ENCODE assay signal across 7 cellular contexts in genomic region chr2:241318830-241319229, GRCh38. TPM values are rescaled to one million over a fixed set of nuclear protein-coding genes. Genes with fewer than 3 reads are reported as not detected.
A peak's percentile ranks its signal among the peaks of the same experiment; 100 is the strongest.
DNase-seq lines count a peak whose midpoint lies in the region; ATAC-seq, FAIRE-seq and TF ChIP-seq lines count a peak whose summit lies in the region.
"Not testable (repeated sequence)": the region's sequence is repeated elsewhere in the genome, so short reads cannot be mapped to it uniquely, and the experiment has no call there.

No MANE protein-coding gene starts in this region.

- H3K4ac ChIP-seq in trophoblast cell (ENCODE audit: low read depth, low read length), result peak overlapping the region; percentile 94

- H3K4me1 ChIP-seq in DND-41 (ENCODE audit: insufficient read depth, low read length), result peaks cover 63% of the 10 kb centered on the region
- H3K4me1 ChIP-seq in endothelial cell of umbilical vein (ENCODE audit: control insufficient read depth, extremely low read depth, insufficient read depth, low read length), result peaks cover 57% of the 10 kb centered on the region
- H3K4me1 ChIP-seq in lower lobe of right lung, result peaks cover 67% of the 10 kb centered on the region
- not testable (repeated sequence) for H3K4me1 ChIP-seq in trophoblast cell (ENCODE audit: control insufficient read depth in 1 of 2, insufficient read depth in 2 of 2, low read length in 2 of 2)

- not testable (repeated sequence) for TF ChIP-seq POLR2A in NB4 (IDR thresholded peaks at IDR 0.05; ENCODE audit: extremely low read depth, insufficient read length); endothelial cell of umbilical vein (IDR thresholded peaks at IDR 0.05; ENCODE audit: low read depth, low read length)

- H3K27me3 ChIP-seq in DND-41 (ENCODE audit: insufficient read depth, low read length, poor library complexity); endothelial cell of umbilical vein (ENCODE audit: control insufficient read depth in 2 of 2, insufficient read depth in 2 of 2, low read length in 2 of 2); lower lobe of right lung (ENCODE audit: low read depth); trophoblast cell (ENCODE audit: insufficient read depth, low read length): not testable (repeated sequence)

- H3K27ac Mint-ChIP-seq in activated CD4-positive, alpha-beta memory T cell treated with anti-CD3 and anti-CD28 coated beads for 36 hours, result peak overlapping the region; percentile 60
- not testable (repeated sequence) for H3K27ac Mint-ChIP-seq in activated naive CD8-positive, alpha-beta T cell treated with anti-CD3 and anti-CD28 coated beads, Interleukin-2, amount 10 ng/mL, durations not matched to agents 7 days and 5 days

- H3K36me3 ChIP-seq in DND-41 (ENCODE audit: insufficient read depth, low read length), result peaks cover 41% of the 10 kb centered on the region
- H3K36me3 ChIP-seq in endothelial cell of umbilical vein (ENCODE audit: control insufficient read depth in 2 of 2, extremely low read depth in 1 of 2, insufficient read depth in 2 of 2, low read length in 2 of 2); lower lobe of right lung; trophoblast cell (ENCODE audit: control insufficient read depth in 1 of 2, insufficient read depth in 2 of 2, low read length in 2 of 2): not testable (repeated sequence)

- TF ChIP-seq CTCF in DND-41 (IDR thresholded peaks at IDR 0.05; ENCODE audit: borderline replicate concordance, extremely low read depth, low read length, poor library complexity, severe bottlenecking); NB4 (IDR thresholded peaks at IDR 0.05; ENCODE audit: low read depth, low read length); endothelial cell of umbilical vein (IDR thresholded peaks at IDR 0.05; ENCODE audit: extremely low read depth in 1 of 2, insufficient read depth in 1 of 2, low read depth in 1 of 2, low read length in 2 of 2); lower lobe of right lung (IDR thresholded peaks at IDR 0.05): not testable (repeated sequence)

- H3K4me2 ChIP-seq in DND-41 (ENCODE audit: insufficient read depth, low read length), result peak overlapping the region; percentile 72; the same call in 1 of the 2 replicates
- peak overlapping the region; percentile 52 for H3K4me2 ChIP-seq in endothelial cell of umbilical vein (ENCODE audit: insufficient read depth, low read length)
- not testable (repeated sequence) for H3K4me2 ChIP-seq in trophoblast cell (ENCODE audit: low read length)

- not testable (repeated sequence) for H3K4me3 ChIP-seq in DND-41 (ENCODE audit: low read depth in 1 of 2, low read length in 2 of 2); endothelial cell of umbilical vein (replicated peaks in 1 of 3; ENCODE audit: insufficient read depth in 1 of 3, low read depth in 1 of 3, low read length in 3 of 3); trophoblast cell (ENCODE audit: low read depth, low read length)
- H3K4me3 ChIP-seq in NB4 (ENCODE audit: low read depth, low read length), result peak overlapping the region; percentile 82
- peak overlapping the region; percentile 5 for H3K4me3 ChIP-seq in lower lobe of right lung

- not testable (repeated sequence) for H4K8ac ChIP-seq in trophoblast cell (ENCODE audit: low read depth, low read length)

- peaks cover 43% of the 10 kb centered on the region for H3K36me3 Mint-ChIP-seq in activated CD4-positive, alpha-beta memory T cell treated with anti-CD3 and anti-CD28 coated beads for 36 hours
- peaks cover 29% of the 10 kb centered on the region for H3K36me3 Mint-ChIP-seq in activated naive CD8-positive, alpha-beta T cell treated with anti-CD3 and anti-CD28 coated beads, Interleukin-2, amount 10 ng/mL, durations not matched to agents 7 days and 5 days

- H3K14ac ChIP-seq in trophoblast cell (ENCODE audit: low read length), result not testable (repeated sequence)

- not testable (repeated sequence) for H4K12ac ChIP-seq in trophoblast cell (ENCODE audit: low read depth, low read length)

- not testable (repeated sequence) for H3K27ac ChIP-seq in DND-41 (ENCODE audit: low read length); endothelial cell of umbilical vein (ENCODE audit: insufficient read depth, low read depth, low read length); lower lobe of right lung; trophoblast cell (ENCODE audit: low read depth, low read length)

- not testable (repeated sequence) for FAIRE-seq in endothelial cell of umbilical vein (lab: Jason Lieb, UNC)

- peaks cover 63% of the 10 kb centered on the region for H3K4me1 Mint-ChIP-seq in activated CD4-positive, alpha-beta memory T cell treated with anti-CD3 and anti-CD28 coated beads for 36 hours (ENCODE audit: low read depth)
- peaks cover 51% of the 10 kb centered on the region for H3K4me1 Mint-ChIP-seq in activated naive CD8-positive, alpha-beta T cell treated with anti-CD3 and anti-CD28 coated beads, Interleukin-2, amount 10 ng/mL, durations not matched to agents 7 days and 5 days

- H3K18ac ChIP-seq in trophoblast cell (ENCODE audit: low read length), result not testable (repeated sequence)

- not testable (repeated sequence) for H2AFZ ChIP-seq in DND-41 (ENCODE audit: low read depth, low read length); endothelial cell of umbilical vein (ENCODE audit: low read depth, low read length); trophoblast cell (ENCODE audit: insufficient read depth, low read length, poor library complexity)

- intact Hi-C loops in activated CD4-positive, alpha-beta memory T cell treated with anti-CD3 and anti-CD28 coated beads for 36 hours (cut with micrococcal nuclease), result loop anchor here (5.0 to 10.0 kb wide), 4 partner anchors 224 to 383 kb away; partner anchors contain the start of genes ATG4B, DTYMK, ING5 and THAP4
- intact Hi-C loops in endothelial cell of umbilical vein (cut with micrococcal nuclease), result loop anchor here (5.0 to 10.0 kb wide), 3 partner anchors 383 to 757 kb away; partner anchors contain the start of genes DUSP28 and ING5
- intact Hi-C loops in lower lobe of right lung (cut with DNase I), result not testable (repeated sequence)

- not testable (repeated sequence) for H2BK120ac ChIP-seq in trophoblast cell (ENCODE audit: insufficient read depth, low read length, poor library complexity)

- peaks cover 16% of the 10 kb centered on the region for H3K79me1 ChIP-seq in trophoblast cell (ENCODE audit: low read length)

- not testable (repeated sequence) for BruUV-seq in endothelial cell of umbilical vein (replicated peaks; lab: Mats Ljungman, UMichigan)

- H3K79me2 ChIP-seq in DND-41 (ENCODE audit: insufficient read depth, low read length) (peaks cover 96% of the 10 kb centered on the region), endothelial cell of umbilical vein (ENCODE audit: control insufficient read depth, insufficient read depth, low read length) (peaks cover 89% of the 10 kb centered on the region), trophoblast cell (ENCODE audit: control insufficient read depth, insufficient read depth, low read length, poor library complexity) (peaks cover 31% of the 10 kb centered on the region)

- not testable (repeated sequence) for H2BK12ac ChIP-seq in trophoblast cell (ENCODE audit: low read length)

- not testable (repeated sequence) for H3K27me3 Mint-ChIP-seq in activated CD4-positive, alpha-beta memory T cell treated with anti-CD3 and anti-CD28 coated beads for 36 hours; activated naive CD8-positive, alpha-beta T cell treated with anti-CD3 and anti-CD28 coated beads, Interleukin-2, amount 10 ng/mL, durations not matched to agents 7 days and 5 days

- CTCF ChIA-PET in activated CD4-positive, alpha-beta memory T cell treated with anti-CD3 and anti-CD28 coated beads for 36 hours (lab: Charles Lee), result interaction anchor here (0.9 to 1.0 kb wide), 2 partner anchors 61 to 100 kb away, joined by 3 read pairs; no protein-coding TSS in a partner anchor
- CTCF ChIA-PET in endothelial cell of umbilical vein (lab: Charles Lee), result not testable (repeated sequence)

- not testable (repeated sequence) for ATAC-seq in DND-41 (ENCODE audit: insufficient read depth, low read depth); activated naive CD8-positive, alpha-beta T cell treated with anti-CD3 and anti-CD28 coated beads, Interleukin-2, amount 10 ng/mL, durations not matched to agents 7 days and 5 days (ENCODE audit: low read depth); lower lobe of right lung

- H3K9ac ChIP-seq in DND-41 (ENCODE audit: low read depth, low read length), result peak overlapping the region; percentile 27; the same call in 1 of the 2 replicates
- not testable (repeated sequence) for H3K9ac ChIP-seq in endothelial cell of umbilical vein (replicated peaks; ENCODE audit: extremely low read depth, insufficient read depth, low read length); trophoblast cell (ENCODE audit: low read length)

- POLR2A ChIA-PET in activated CD4-positive, alpha-beta memory T cell treated with anti-CD3 and anti-CD28 coated beads for 36 hours (lab: Charles Lee); endothelial cell of umbilical vein (lab: Charles Lee): not testable (repeated sequence)
- POLR2A ChIA-PET in activated naive CD8-positive, alpha-beta T cell treated with anti-CD3 and anti-CD28 coated beads, Interleukin-2, amount 10 ng/mL, durations not matched to agents 7 days and 5 days (lab: Charles Lee), result interaction anchor here (0.7 kb wide), 1 partner anchor 346 kb away, joined by 3 read pairs; no protein-coding TSS in a partner anchor

- not testable (repeated sequence) for H3K23ac ChIP-seq in trophoblast cell (ENCODE audit: low read length)

- not testable (repeated sequence) for H3K9me1 ChIP-seq in endothelial cell of umbilical vein (replicated peaks; ENCODE audit: control insufficient read depth, extremely low read depth, insufficient read depth, low read length)

- DNase-seq in DND-41; NB4 (ENCODE audit: low read depth); activated CD4-positive, alpha-beta memory T cell treated with anti-CD3 and anti-CD28 coated beads for 36 hours; activated naive CD8-positive, alpha-beta T cell treated with anti-CD3 and anti-CD28 coated beads, Interleukin-2, amount 10 ng/mL, durations not matched to agents 7 days and 5 days; endothelial cell of umbilical vein (ENCODE audit: low read depth, low spot score); lower lobe of right lung; trophoblast cell: not testable (repeated sequence)

- H4K20me1 ChIP-seq in DND-41 (ENCODE audit: insufficient read depth, low read length), result peaks cover 58% of the 10 kb centered on the region
- H4K20me1 ChIP-seq in endothelial cell of umbilical vein (replicated peaks; ENCODE audit: control insufficient read depth, extremely low read depth, insufficient read depth, low read length), result peaks cover 10% of the 10 kb centered on the region

- dilution Hi-C loops in endothelial cell of umbilical vein (cut with MboI; ENCODE audit: extremely low pct_ligation_motif_present, low sequenced_read_pairs), result not testable (repeated sequence)

- not testable (repeated sequence) for H3K9me3 ChIP-seq in DND-41 (ENCODE audit: insufficient read depth, low read length, severe bottlenecking); endothelial cell of umbilical vein (replicated peaks; ENCODE audit: control insufficient read depth, insufficient read depth, low read length); lower lobe of right lung; trophoblast cell (ENCODE audit: insufficient read depth, low read depth, low read length)

- not testable (repeated sequence) for H2BK5ac ChIP-seq in trophoblast cell (ENCODE audit: low read depth, low read length, poor library complexity)

- WGBS in trophoblast cell (ENCODE audit: extremely low coverage, insufficient coverage, insufficient read length), result no CpG with 5 or more reads among the region's 6 CpGs

- not testable (repeated sequence) for H3K9me3 Mint-ChIP-seq in activated CD4-positive, alpha-beta memory T cell treated with anti-CD3 and anti-CD28 coated beads for 36 hours; activated naive CD8-positive, alpha-beta T cell treated with anti-CD3 and anti-CD28 coated beads, Interleukin-2, amount 10 ng/mL, durations not matched to agents 7 days and 5 days

- H4K91ac ChIP-seq in trophoblast cell (ENCODE audit: low read depth, low read length), result not testable (repeated sequence)

- not testable (repeated sequence) for H2AK5ac ChIP-seq in trophoblast cell (ENCODE audit: low read length)

- H3K4me3 Mint-ChIP-seq in activated CD4-positive, alpha-beta memory T cell treated with anti-CD3 and anti-CD28 coated beads for 36 hours, result peak overlapping the region; percentile 98
- peak overlapping the region; percentile 100 for H3K4me3 Mint-ChIP-seq in activated naive CD8-positive, alpha-beta T cell treated with anti-CD3 and anti-CD28 coated beads, Interleukin-2, amount 10 ng/mL, durations not matched to agents 7 days and 5 days

RNA-seq across cellular contexts. Expression of gene SEPTIN2, which starts 3.1 kb away (rescaled TPM):
- total RNA-seq in activated CD4-positive, alpha-beta memory T cell treated with anti-CD3 and anti-CD28 coated beads for 36 hours, result 100 to 1,000 TPM; 255 to 261 TPM
- total RNA-seq in activated naive CD8-positive, alpha-beta T cell treated with anti-CD3 and anti-CD28 coated beads, Interleukin-2, amount 10 ng/mL, durations not matched to agents 7 days and 5 days, result 100 to 1,000 TPM; 259 to 275 TPM
- 427 and 444 TPM in 2 replicates for total RNA-seq in endothelial cell of umbilical vein
- polyA plus RNA-seq in endothelial cell of umbilical vein, result 475 and 512 TPM in 2 replicates
- 283 and 310 TPM in 2 replicates for polyA plus RNA-seq in endothelial cell of umbilical vein (2011; cell fraction: cytosol; rRNA removed)
- 541 and 691 TPM in 2 replicates for polyA plus RNA-seq in endothelial cell of umbilical vein (2011; cell fraction: nucleus; rRNA removed)
- 452 and 507 TPM in 2 replicates for polyA plus RNA-seq in endothelial cell of umbilical vein (2012)
- 956 and 1,008 TPM in 2 replicates for polyA minus RNA-seq in endothelial cell of umbilical vein
- polyA minus RNA-seq in endothelial cell of umbilical vein (2011; cell fraction: cytosol; rRNA and poly(A)+ RNA removed), result 118 TPM
- 304 and 428 TPM in 2 replicates for polyA minus RNA-seq in endothelial cell of umbilical vein (2011; cell fraction: nucleus; rRNA and poly(A)+ RNA removed)
- total RNA-seq in lower lobe of right lung, result 255 TPM
- 334 and 340 TPM in 2 replicates for polyA plus RNA-seq in trophoblast cell (2013)

RNA-seq across cellular contexts. Expression of gene HDLBP, which starts 3.4 kb away (rescaled TPM):
- 100 to 1,000 TPM; 243 to 251 TPM for total RNA-seq in activated CD4-positive, alpha-beta memory T cell treated with anti-CD3 and anti-CD28 coated beads for 36 hours
- total RNA-seq in activated naive CD8-positive, alpha-beta T cell treated with anti-CD3 and anti-CD28 coated beads, Interleukin-2, amount 10 ng/mL, durations not matched to agents 7 days and 5 days, result 100 to 1,000 TPM; 158 TPM
- total RNA-seq in endothelial cell of umbilical vein (554 and 569 TPM in 2 replicates), lower lobe of right lung (387 TPM)
- polyA plus RNA-seq in endothelial cell of umbilical vein, result 294 and 379 TPM in 2 replicates
- 372 and 446 TPM in 2 replicates for polyA plus RNA-seq in endothelial cell of umbilical vein (2011; cell fraction: cytosol; rRNA removed)
- polyA plus RNA-seq in endothelial cell of umbilical vein (2011; cell fraction: nucleus; rRNA removed), result 811 and 873 TPM in 2 replicates
- 477 and 535 TPM in 2 replicates for polyA plus RNA-seq in endothelial cell of umbilical vein (2012)
- 540 and 558 TPM in 2 replicates for polyA minus RNA-seq in endothelial cell of umbilical vein
- polyA minus RNA-seq in endothelial cell of umbilical vein (2011; cell fraction: cytosol; rRNA and poly(A)+ RNA removed), result 181 TPM
- 353 and 427 TPM in 2 replicates for polyA minus RNA-seq in endothelial cell of umbilical vein (2011; cell fraction: nucleus; rRNA and poly(A)+ RNA removed)
- polyA plus RNA-seq in trophoblast cell (2013), result 771 and 822 TPM in 2 replicates

RNA-seq across cellular contexts. Expression of gene FARP2, which starts 37.3 kb away (rescaled TPM):
- 10 to 100 TPM; 25.1 to 29.5 TPM for total RNA-seq in activated CD4-positive, alpha-beta memory T cell treated with anti-CD3 and anti-CD28 coated beads for 36 hours
- 10 to 100 TPM; 17.7 to 18.3 TPM for total RNA-seq in activated naive CD8-positive, alpha-beta T cell treated with anti-CD3 and anti-CD28 coated beads, Interleukin-2, amount 10 ng/mL, durations not matched to agents 7 days and 5 days
- total RNA-seq in endothelial cell of umbilical vein, result 40.6 and 45.3 TPM in 2 replicates
- 15.3 and 17.9 TPM in 2 replicates for polyA plus RNA-seq in endothelial cell of umbilical vein
- 13.9 and 15.9 TPM in 2 replicates for polyA plus RNA-seq in endothelial cell of umbilical vein (2011; cell fraction: cytosol; rRNA removed)
- polyA plus RNA-seq in endothelial cell of umbilical vein (2011; cell fraction: nucleus; rRNA removed), result 41.7 and 49.8 TPM in 2 replicates
- polyA plus RNA-seq in endothelial cell of umbilical vein (2012), result 29.4 and 36.7 TPM in 2 replicates
- 62.7 and 67.7 TPM in 2 replicates for polyA minus RNA-seq in endothelial cell of umbilical vein
- 17.2 TPM for polyA minus RNA-seq in endothelial cell of umbilical vein (2011; cell fraction: cytosol; rRNA and poly(A)+ RNA removed)
- 56.5 and 61.3 TPM in 2 replicates for polyA minus RNA-seq in endothelial cell of umbilical vein (2011; cell fraction: nucleus; rRNA and poly(A)+ RNA removed)
- total RNA-seq in lower lobe of right lung, result 42.4 TPM
- polyA plus RNA-seq in trophoblast cell (2013), result 20.0 and 20.1 TPM in 2 replicates
